15 cellular contexts compared by ENCODE assay signal in the genomic region with DNA sequence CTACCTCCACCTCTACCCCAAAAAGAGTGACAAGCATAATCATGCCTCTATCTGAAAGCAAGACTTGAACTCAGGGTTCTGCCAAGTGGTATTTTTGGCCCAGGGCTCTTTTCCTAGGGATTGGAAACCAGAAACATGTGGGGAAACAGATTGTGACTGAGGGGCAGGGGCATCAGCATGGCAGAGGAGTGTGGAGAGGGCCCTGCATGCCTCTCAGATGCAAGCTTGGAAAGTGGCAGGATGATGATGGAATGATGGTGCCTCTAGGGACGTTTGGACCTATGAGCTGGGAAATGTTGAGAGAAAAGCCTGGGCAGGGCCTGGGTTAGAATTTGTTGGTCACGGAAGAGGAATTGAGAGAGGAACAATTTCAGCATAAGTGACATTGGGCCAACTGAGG.
A peak's percentile ranks its signal among the peaks of the same experiment; 100 is the strongest.
DNase-seq lines count a peak whose midpoint lies in the region; ATAC-seq and TF ChIP-seq lines count a peak whose summit lies in the region.
"Had no signal": no experiment of that assay in that cellular context is flagged by ENCODE, and none has a peak within 500 bp of the region (broad histone marks: within the 10 kb centered on the region; RNA-seq: fewer than 3 reads in every experiment).

No MANE protein-coding gene starts in this region.

- no peaks in the 10 kb centered on the region for H3K79me2 ChIP-seq in GM23248 (ENCODE audit: insufficient read depth)

- H3K9me3 ChIP-seq in right atrium auricular region (no peaks in the 10 kb centered on the region), left ventricle myocardium inferior (replicated peaks) (no peaks in the 10 kb centered on the region), GM23248 (ENCODE audit: low read depth) (no peaks in the 10 kb centered on the region)
- H3K9me3 ChIP-seq: BE2C, HAP-1 had no signal

- DNase-seq in right atrium auricular region (ENCODE audit: low spot score) (peak; percentile 11), left ventricle myocardium inferior (no peak), ecto neural progenitor cell (ENCODE audit: low spot score) (peak; percentile 6), osteocyte (ENCODE audit: extremely low spot score, unreplicated experiment) (peak; percentile 32), GM23248 (no peak), NCI-H510A treated with DMSO at 0.1 percent for 48 hours (lab: John Stamatoyannopoulos, UW) (no peak)
- no peak for DNase-seq in activated naive CD4-positive, alpha-beta T cell treated with anti-CD3 and anti-CD28 coated beads, Interleukin-2, amount 50 U/mL, for 72 hours (ENCODE audit: low spot score in 2 of 2)
- DNase-seq: BE2C; CD4-positive, alpha-beta memory T cell; DMS153; DMS79 treated with DMSO at 0.1 percent for 48 hours; EL; GOT3 had no signal

- intact Hi-C loops in left ventricle myocardium inferior (cut with micrococcal nuclease) = no loop called here

- peaks cover 12% of the 10 kb centered on the region for H3F3A ChIP-seq in GM23248 (ENCODE audit: insufficient read depth)

- no peak overlapping the region for H3K4me3 Mint-ChIP-seq in osteocyte (ENCODE audit: unreplicated experiment)
- H3K4me3 Mint-ChIP-seq: CD4-positive, alpha-beta memory T cell had no signal

- H2AFZ ChIP-seq in GM23248 = no peak overlapping the region

- no peaks in the 10 kb centered on the region for H3K9me3 Mint-ChIP-seq in osteocyte (ENCODE audit: unreplicated experiment)
- no peaks in the 10 kb centered on the region for H3K9me3 Mint-ChIP-seq in activated naive CD4-positive, alpha-beta T cell treated with anti-CD3 and anti-CD28 coated beads, Interleukin-2, amount 50 U/mL, for 72 hours
- H3K9me3 Mint-ChIP-seq: CD4-positive, alpha-beta memory T cell had no signal

- no peaks in the 10 kb centered on the region for H3K36me3 Mint-ChIP-seq in osteocyte (ENCODE audit: unreplicated experiment)
- peaks cover 0 to 8% of the 10 kb centered on the region in 2 donors for H3K36me3 Mint-ChIP-seq in activated naive CD4-positive, alpha-beta T cell treated with anti-CD3 and anti-CD28 coated beads, Interleukin-2, amount 50 U/mL, for 72 hours
- H3K36me3 Mint-ChIP-seq: CD4-positive, alpha-beta memory T cell had no signal

- no peaks in the 10 kb centered on the region for H3K36me3 ChIP-seq in right atrium auricular region
- H3K36me3 ChIP-seq in left ventricle myocardium inferior = no peaks in the 10 kb centered on the region
- no peaks in the 10 kb centered on the region for H3K36me3 ChIP-seq in GM23248 (ENCODE audit: low read depth)
- H3K36me3 ChIP-seq: BE2C, HAP-1 had no signal

- peaks cover 78% of the 10 kb centered on the region for H3K27me3 Mint-ChIP-seq in osteocyte (ENCODE audit: unreplicated experiment)

- WGBS in GM23248 (ENCODE audit: low coverage in 1 of 2, low lambda C conversion rate in 2 of 2, missing lambda C conversion rate in 2 of 2), 2 experiments = 65 to 82% methylated on average over 2 of the region's 2 CpGs

- in situ Hi-C loops in GM23248 (cut with MboI) = no loop called here

- H3K4me3 ChIP-seq in right atrium auricular region = no peak overlapping the region
- no peak overlapping the region for H3K4me3 ChIP-seq in left ventricle myocardium inferior
- no peak overlapping the region for H3K4me3 ChIP-seq in GM23248
- H3K4me3 ChIP-seq: HAP-1 had no signal

- no peaks in the 10 kb centered on the region for H4K20me1 ChIP-seq in GM23248 (ENCODE audit: insufficient read depth)

- H3K27ac ChIP-seq in right atrium auricular region (no peak overlapping the region), left ventricle myocardium inferior (replicated peaks) (no peak overlapping the region), GM23248 (no peak overlapping the region)
- H3K27ac ChIP-seq: C4-2B had no signal

- peaks cover 0 to 16% of the 10 kb centered on the region in 2 donors for H3K4me1 ChIP-seq in right atrium auricular region
- H3K4me1 ChIP-seq in left ventricle myocardium inferior = peaks cover 14% of the 10 kb centered on the region
- peaks cover 21% of the 10 kb centered on the region for H3K4me1 ChIP-seq in GM23248 (ENCODE audit: insufficient read depth)
- H3K4me1 ChIP-seq: BE2C, HAP-1 had no signal

- no peaks in the 10 kb centered on the region for H3K9me2 ChIP-seq in GM23248 (ENCODE audit: insufficient read depth)

- no peak for ATAC-seq in activated naive CD4-positive, alpha-beta T cell treated with anti-CD3 and anti-CD28 coated beads, Interleukin-2, amount 50 U/mL, for 72 hours

- H3K4me1 Mint-ChIP-seq in osteocyte (ENCODE audit: unreplicated experiment) = peaks cover 8% of the 10 kb centered on the region

- H3K27me3 ChIP-seq in right atrium auricular region (peaks cover 13 to 23% of the 10 kb centered on the region in 2 donors), left ventricle myocardium inferior (ENCODE audit: low read depth) (peaks cover 100% of the 10 kb centered on the region), GM23248 (replicated peaks; ENCODE audit: insufficient read depth) (peaks cover 8% of the 10 kb centered on the region; the same call in 1 of the 2 replicates)

- no peak overlapping the region for H3K27ac Mint-ChIP-seq in osteocyte (ENCODE audit: unreplicated experiment)
- H3K27ac Mint-ChIP-seq in activated naive CD4-positive, alpha-beta T cell treated with anti-CD3 and anti-CD28 coated beads, Interleukin-2, amount 50 U/mL, for 72 hours = no peak overlapping the region
- H3K27ac Mint-ChIP-seq: CD4-positive, alpha-beta memory T cell had no signal

- no peak overlapping the region for H3K9ac ChIP-seq in GM23248

- TF ChIP-seq CTCF in right atrium auricular region (IDR thresholded peaks at IDR 0.05) (no peak), left ventricle myocardium inferior (IDR thresholded peaks at IDR 0.05; ENCODE audit: borderline replicate concordance) (no peak), osteocyte (IDR thresholded peaks at IDR 0.05) (no peak)

- H3K4me2 ChIP-seq in GM23248 (ENCODE audit: unreplicated experiment) = no peak overlapping the region

Comparison
In these comparisons a context has a peak if more than half of its experiments do, and no peak if none do; other contexts are left out.
1. DNase-seq: peak in right atrium auricular region (single experiment), ecto neural progenitor cell (single experiment) and osteocyte (single experiment); none in left ventricle myocardium inferior (single experiment), GM23248 (single experiment), NCI-H510A treated with DMSO at 0.1 percent for 48 hours (single experiment) and activated naive CD4-positive, alpha-beta T cell treated with anti-CD3 and anti-CD28 coated beads, Interleukin-2, amount 50 U/mL, for 72 hours (0 of 2).